ENCODE assay signal across 8 cellular contexts in genomic region chr9:36190388-36191289, GRCh38. TPM values are rescaled to one million over a fixed set of nuclear protein-coding genes. Genes with fewer than 3 reads are reported as not detected.
DNase-seq lines count a peak whose midpoint lies in the region; ATAC-seq lines count a peak whose summit lies in the region.

TSS of gene CLTA (plus strand) at chr9:36190921. CDS start at chr9:36191057, 136 bp downstream.

- peak within 1 kb of the TSS; percentile 93 for H3K4me3 ChIP-seq in CD4-positive, CD25-positive, alpha-beta regulatory T cell (ENCODE audit: low read depth, low read length)

- H3K36me3 Mint-ChIP-seq in CD4-positive, CD25-positive, alpha-beta regulatory T cell = peaks cover 10% of the 10 kb centered on the region
- H3K36me3 Mint-ChIP-seq in dendritic cell treated with granulocyte-macrophage colony-stimulating factor and Interleukin-4, amounts not matched to agents 40 ng/mL and 50 ng/mL, for 4 days (ENCODE audit: low read depth) = peaks cover 42% of the 10 kb centered on the region

- intact Hi-C loops in dendritic cell treated with granulocyte-macrophage colony-stimulating factor and Interleukin-4, amounts not matched to agents 40 ng/mL and 50 ng/mL, for 4 days (cut with micrococcal nuclease) = loop anchor here (2.0 to 5.0 kb wide), 2 partner anchors 40 to 67 kb away; partner anchors contain the start of gene GNE

- peaks cover 15% of the 10 kb centered on the region for H3K27me3 Mint-ChIP-seq in CD4-positive, CD25-positive, alpha-beta regulatory T cell
- H3K27me3 Mint-ChIP-seq in dendritic cell treated with granulocyte-macrophage colony-stimulating factor and Interleukin-4, amounts not matched to agents 40 ng/mL and 50 ng/mL, for 4 days = peaks cover 6% of the 10 kb centered on the region

- H3K36me3 ChIP-seq in CD4-positive, CD25-positive, alpha-beta regulatory T cell (ENCODE audit: control insufficient read depth, insufficient read depth, low read length) = peaks cover 4% of the 10 kb centered on the region

- no peaks in the 10 kb centered on the region for H3K9me3 Mint-ChIP-seq in CD4-positive, CD25-positive, alpha-beta regulatory T cell
- no peaks in the 10 kb centered on the region for H3K9me3 Mint-ChIP-seq in dendritic cell treated with granulocyte-macrophage colony-stimulating factor and Interleukin-4, amounts not matched to agents 40 ng/mL and 50 ng/mL, for 4 days

- peak within 1 kb of the TSS; percentile 91 for H3K27ac ChIP-seq in CD4-positive, CD25-positive, alpha-beta regulatory T cell (ENCODE audit: insufficient read depth, low read length, poor library complexity, severe bottlenecking)

- peak within 1 kb of the TSS; percentile 88 to 95 (median 95) for H3K27ac Mint-ChIP-seq in CD4-positive, CD25-positive, alpha-beta regulatory T cell
- H3K27ac Mint-ChIP-seq in dendritic cell treated with granulocyte-macrophage colony-stimulating factor and Interleukin-4, amounts not matched to agents 40 ng/mL and 50 ng/mL, for 4 days = peak within 1 kb of the TSS; percentile 93

- peak within 1 kb of the TSS; percentile 95 to 98 (median 96) for H3K4me3 Mint-ChIP-seq in CD4-positive, CD25-positive, alpha-beta regulatory T cell
- peak within 1 kb of the TSS; percentile 84 for H3K4me3 Mint-ChIP-seq in dendritic cell treated with granulocyte-macrophage colony-stimulating factor and Interleukin-4, amounts not matched to agents 40 ng/mL and 50 ng/mL, for 4 days

- peaks cover 21 to 59% (median 48%) of the 10 kb centered on the region in 4 donors for H3K4me1 Mint-ChIP-seq in CD4-positive, CD25-positive, alpha-beta regulatory T cell
- H3K4me1 Mint-ChIP-seq in dendritic cell treated with granulocyte-macrophage colony-stimulating factor and Interleukin-4, amounts not matched to agents 40 ng/mL and 50 ng/mL, for 4 days (ENCODE audit: low read depth) = peaks cover 57% of the 10 kb centered on the region

- no peaks in the 10 kb centered on the region for H3K9me3 ChIP-seq in CD4-positive, CD25-positive, alpha-beta regulatory T cell (ENCODE audit: control insufficient read depth in 2 of 2, low read length in 2 of 2)

- peaks cover 47% of the 10 kb centered on the region for H3K4me1 ChIP-seq in CD4-positive, CD25-positive, alpha-beta regulatory T cell (ENCODE audit: control insufficient read depth, insufficient read depth, low read length, poor library complexity, severe bottlenecking)

- DNase-seq in CD4-positive, CD25-positive, alpha-beta regulatory T cell = peak; percentile 95 to 99 (median 97)
- DNase-seq in NCI-H748 treated with DMSO at 0.1 percent for 48 hours (lab: John Stamatoyannopoulos, UW) = peak; percentile 99
- DNase-seq in activated CD4-positive, alpha-beta T cell treated with anti-CD3 and anti-CD28 coated beads, Interleukin-2, amount 50 U/mL, for 24 hours (ENCODE audit: low read depth in 1 of 2, low spot score in 1 of 2) = peak; percentile 74 to 95
- DNase-seq in left lobe of liver (ENCODE audit: low spot score) = peak; percentile 98
- peak; percentile 90 for DNase-seq in stimulated activated CD4-positive, alpha-beta T cell treated with anti-CD3 and anti-CD28 coated beads, Interleukin-2, amount 100 ng/mL, for 4 hours (ENCODE audit: low read depth)

- ATAC-seq in CD4-positive, CD25-positive, alpha-beta regulatory T cell (ENCODE audit: low read depth in 2 of 2) = peak; percentile 99
- ATAC-seq in GM19395 (IDR thresholded peaks at IDR 0.05; ENCODE audit: unreplicated experiment) = peak; percentile 95
- ATAC-seq in HG03565 (IDR thresholded peaks at IDR 0.05; ENCODE audit: unreplicated experiment) = peak; percentile 94
- ATAC-seq in left lobe of liver = peak; percentile 95

- no peaks in the 10 kb centered on the region for H3K27me3 ChIP-seq in CD4-positive, CD25-positive, alpha-beta regulatory T cell (ENCODE audit: control insufficient read depth, insufficient read depth, low read length)

RNA-seq across cellular contexts. Expression of gene CLTA, which starts in this region (rescaled TPM):
- total RNA-seq in CD4-positive, CD25-positive, alpha-beta regulatory T cell = 46.7 TPM
- 100 to 1,000 TPM; 152 to 175 (median 168) TPM for polyA plus RNA-seq in CD4-positive, CD25-positive, alpha-beta regulatory T cell
- total RNA-seq in left lobe of liver = 61.8 TPM

Comparison
In these comparisons a context has a peak if more than half of its experiments do, and no peak if none do; other contexts are left out.
1. Peak in every context shown above with its lines: DNase-seq, ATAC-seq, H3K4me3 ChIP-seq and H3K27ac ChIP-seq.